21 cellular contexts compared by ENCODE assay signal in genomic region chr20:48098099-48098498, GRCh38.
A peak's percentile ranks its signal among the peaks of the same experiment; 100 is the strongest.
DNase-seq lines count a peak whose midpoint lies in the region; ATAC-seq, FAIRE-seq and TF ChIP-seq lines count a peak whose summit lies in the region.
"Had no signal": no experiment of that assay in that cellular context is flagged by ENCODE, and none has a peak within 500 bp of the region (broad histone marks: within the 10 kb centered on the region; RNA-seq: fewer than 3 reads in every experiment).

No MANE protein-coding gene starts in this region.

- H3K27ac ChIP-seq in RWPE1 = peak overlapping the region; percentile 50; the same call in 1 of the 2 replicates
- H3K27ac ChIP-seq: cardiac muscle cell, transverse colon had no signal

- H3K4me3 Mint-ChIP-seq in stimulated activated naive CD8-positive, alpha-beta T cell treated with anti-CD3 and anti-CD28 coated beads, Interleukin-15, amount 100 ng/mL, for 72 hours = no peak overlapping the region
- H3K4me3 Mint-ChIP-seq: activated B cell treated with CpG ODN at 0.5 μM for 24 hours; activated CD8-positive, alpha-beta T cell treated with anti-CD3 and anti-CD28 coated beads for 36 hours; activated T-cell treated with anti-CD3 and anti-CD28 coated beads, Interleukin-2, amount 50 U/mL, for 72 hours; mesothelial cell of epicardium had no signal

- no peaks in the 10 kb centered on the region for H3K9me3 Mint-ChIP-seq in stimulated activated naive CD8-positive, alpha-beta T cell treated with anti-CD3 and anti-CD28 coated beads, Interleukin-15, amount 100 ng/mL, for 72 hours
- H3K9me3 Mint-ChIP-seq: activated B cell treated with CpG ODN at 0.5 μM for 24 hours; activated CD8-positive, alpha-beta T cell treated with anti-CD3 and anti-CD28 coated beads for 36 hours; activated T-cell treated with anti-CD3 and anti-CD28 coated beads, Interleukin-2, amount 50 U/mL, for 72 hours; mesothelial cell of epicardium had no signal

- POLR2A ChIA-PET in RWPE1 (lab: Yijun Ruan, JAX; ENCODE audit: low non-redundant PET) = no interaction called here

- no peaks in the 10 kb centered on the region for H3K4me1 Mint-ChIP-seq in stimulated activated naive CD8-positive, alpha-beta T cell treated with anti-CD3 and anti-CD28 coated beads, Interleukin-15, amount 100 ng/mL, for 72 hours
- H3K4me1 Mint-ChIP-seq: activated B cell treated with CpG ODN at 0.5 μM for 24 hours had no signal

- peak; percentile 28 for ATAC-seq in stimulated activated naive CD8-positive, alpha-beta T cell treated with anti-CD3 and anti-CD28 coated beads, Interleukin-15, Interleukin-2, amounts not matched to agents 100 U/mL and 50 U/mL, for 24 hours
- no peak for ATAC-seq in stimulated activated naive CD8-positive, alpha-beta T cell treated with anti-CD3 and anti-CD28 coated beads, Interleukin-15, amount 100 ng/mL, for 72 hours
- peak; percentile 46 for ATAC-seq in esophagus mucosa
- ATAC-seq: activated CD8-positive, alpha-beta T cell treated with anti-CD3 and anti-CD28 coated beads for 36 hours; activated T-cell treated with anti-CD3 and anti-CD28 coated beads, Interleukin-2, amount 50 U/mL, for 72 hours had no signal

- FAIRE-seq in D721Med (lab: Jason Lieb, UNC) = no peak

- no peak for DNase-seq in stimulated activated naive CD8-positive, alpha-beta T cell treated with anti-CD3 and anti-CD28 coated beads, Interleukin-15, Interleukin-2, amounts not matched to agents 100 U/mL and 50 U/mL, for 24 hours
- DNase-seq in stimulated activated naive CD8-positive, alpha-beta T cell treated with anti-CD3 and anti-CD28 coated beads, Interleukin-15, amount 100 ng/mL, for 72 hours = no peak
- peak; percentile 59 for DNase-seq in RWPE1 (ENCODE audit: low spot score)
- DNase-seq in occipital lobe (lab: John Stamatoyannopoulos, UW) = no peak
- no peak for DNase-seq in COLO829 (ENCODE audit: low spot score)
- no peak for DNase-seq in D721Med (ENCODE audit: insufficient read length, low spot score)
- DNase-seq in 8988T = no peak
- DNase-seq: activated B cell treated with CpG ODN at 0.5 μM for 24 hours; activated CD8-positive, alpha-beta T cell treated with anti-CD3 and anti-CD28 coated beads for 36 hours; activated T-cell treated with anti-CD3 and anti-CD28 coated beads, Interleukin-2, amount 50 U/mL, for 72 hours; Caco-2; erythroblast; GDM1; left cardiac atrium; NCI-H1694 treated with DMSO at 0.1 percent for 48 hours; stimulated activated naive CD4-positive, alpha-beta T cell; T-helper 2 cell; transverse colon had no signal

- H3K27me3 Mint-ChIP-seq in stimulated activated naive CD8-positive, alpha-beta T cell treated with anti-CD3 and anti-CD28 coated beads, Interleukin-15, amount 100 ng/mL, for 72 hours = peaks cover 6% of the 10 kb centered on the region

- CTCF ChIA-PET in RWPE1 (lab: Yijun Ruan, JAX) = interaction anchor here (0.5 to 0.9 kb wide), 3 partner anchors 27 to 312 kb away, joined by 3 to 7 read pairs (median 3); no protein-coding TSS in a partner anchor

- TF ChIP-seq CTCF in RWPE1 (conservative IDR thresholded peaks at IDR 0.05; ENCODE audit: low read depth) (no peak), D721Med (IDR thresholded peaks at IDR 0.05; ENCODE audit: insufficient read depth, missing control alignments) (no peak)

- H3K27ac Mint-ChIP-seq in stimulated activated naive CD8-positive, alpha-beta T cell treated with anti-CD3 and anti-CD28 coated beads, Interleukin-15, amount 100 ng/mL, for 72 hours = no peak overlapping the region
- H3K27ac Mint-ChIP-seq: activated B cell treated with CpG ODN at 0.5 μM for 24 hours; activated CD8-positive, alpha-beta T cell treated with anti-CD3 and anti-CD28 coated beads for 36 hours; activated T-cell treated with anti-CD3 and anti-CD28 coated beads, Interleukin-2, amount 50 U/mL, for 72 hours; mesothelial cell of epicardium had no signal
